ENCODE assay signal across 29 cellular contexts in genomic region chr2:66766582-66766981, GRCh38.
"Had no signal": no experiment of that assay in that cellular context is flagged by ENCODE, and none has a peak within 500 bp of the region (broad histone marks: within the 10 kb centered on the region; RNA-seq: fewer than 3 reads in every experiment).

No MANE protein-coding gene starts in this region.

- FAIRE-seq: astrocyte, TTC549 had no signal

- DNase-seq: activated B cell treated with CpG ODN at 0.5 μM for 24 hours; activated CD4-positive, alpha-beta memory T cell treated with anti-CD3 and anti-CD28 coated beads for 36 hours; activated CD4-positive, alpha-beta T cell treated with anti-CD3 and anti-CD28 coated beads for 4 hours; activated CD4-positive, alpha-beta T cell treated with anti-CD3 and anti-CD28 coated beads, Interleukin-2, amount 10 ng/mL, durations not matched to agents 24 days and 14 days; activated CD4-positive, alpha-beta T cell treated with anti-CD3 and anti-CD28 coated beads, Interleukin-2, amount 50 U/mL, for 1 hour; activated CD4-positive, alpha-beta T cell treated with anti-CD3 and anti-CD28 coated beads, Interleukin-2, amount 50 U/mL, for 4 hours; activated CD4-positive, CD25-positive, alpha-beta regulatory T cell treated with anti-CD3 and anti-CD28 coated beads, Interleukin-2, amount 50 U/mL, for 72 hours; activated CD8-positive, alpha-beta memory T cell treated with anti-CD3 and anti-CD28 coated beads, Interleukin-2, amount 50 U/mL, for 4 hours; activated CD8-positive, alpha-beta T cell treated with anti-CD3 and anti-CD28 coated beads for 36 hours; activated effector memory CD4-positive, alpha-beta T cell treated with anti-CD3 and anti-CD28 coated beads, Interleukin-2, amount 50 U/mL, for 16 hours; activated gamma-delta T cell treated with Interleukin-2 at 50 U/mL for 16 hours; activated naive CD4-positive, alpha-beta T cell; activated naive CD4-positive, alpha-beta T cell treated with anti-CD3 and anti-CD28 coated beads for 36 hours; activated naive CD4-positive, alpha-beta T cell treated with anti-CD3 and anti-CD28 coated beads, Interleukin-2, amount 50 U/mL, for 16 hours; activated naive CD8-positive, alpha-beta T cell treated with anti-CD3 and anti-CD28 coated beads for 36 hours; activated T-cell treated with anti-CD3 and anti-CD28 coated beads for 4 hours; activated T-cell treated with anti-CD3 and anti-CD28 coated beads, Interleukin-2, amount 50 U/mL, for 1 hour; activated T-cell treated with anti-CD3 and anti-CD28 coated beads, Interleukin-2, amount 50 U/mL, for 4 hours; activated T-cell treated with anti-CD3 and anti-CD28 coated beads, Interleukin-2, amount 50 U/mL, for 72 hours; adrenal gland; amniotic stem cell; aorta; body of pancreas; brain microvascular endothelial cell; central memory CD4-positive, alpha-beta T cell; T-helper 2 cell; T-helper 9 cell had no signal
